13 cellular contexts compared by ENCODE assay signal in the genomic region with DNA sequence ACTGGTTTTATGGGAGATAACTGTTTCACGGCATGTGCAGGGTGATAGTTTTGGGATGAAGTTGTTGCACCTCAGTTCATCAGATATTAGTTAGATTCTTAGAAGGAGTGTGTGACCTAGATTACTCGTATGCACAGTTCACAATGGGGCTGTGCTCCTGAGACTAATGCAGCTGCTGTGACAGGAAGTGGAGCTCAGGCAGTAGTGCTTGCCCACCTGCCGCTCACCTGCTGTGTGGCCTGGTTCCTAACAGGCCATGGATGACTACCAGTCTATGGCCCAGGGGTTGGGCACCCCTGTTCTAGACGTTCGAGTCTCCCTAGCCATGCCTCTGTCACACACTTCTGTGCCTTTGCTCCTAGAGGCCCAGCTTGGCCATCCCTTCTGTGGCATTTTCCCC. TPM values are rescaled to one million over a fixed set of nuclear protein-coding genes. Genes with fewer than 3 reads are reported as not detected.
DNase-seq lines count a peak whose midpoint lies in the region; ATAC-seq, FAIRE-seq and TF ChIP-seq lines count a peak whose summit lies in the region.
"Had no signal": no experiment of that assay in that cellular context is flagged by ENCODE, and none has a peak within 500 bp of the region (broad histone marks: within the 10 kb centered on the region; RNA-seq: fewer than 3 reads in every experiment).

No MANE protein-coding gene starts in this region.

- no peaks in the 10 kb centered on the region for H3K27me3 ChIP-seq in psoas muscle (ENCODE audit: insufficient read depth in 3 of 3, low read length in 2 of 3)
- no peaks in the 10 kb centered on the region for H3K27me3 ChIP-seq in pancreas
- H3K27me3 ChIP-seq: left lung had no signal

- H3K4me1 ChIP-seq in psoas muscle (no peaks in the 10 kb centered on the region), pancreas (peaks cover 0 to 8% (median 4%) of the 10 kb centered on the region in 3 donors)

- H3K36me3 ChIP-seq in psoas muscle (ENCODE audit: insufficient read depth in 1 of 2, low read depth in 1 of 2) = peaks cover 10 to 90% of the 10 kb centered on the region in 2 donors
- H3K36me3 ChIP-seq in pancreas = peaks cover 0 to 45% (median 21%) of the 10 kb centered on the region in 3 donors

- no peak overlapping the region for H3K4me3 ChIP-seq in psoas muscle
- no peak overlapping the region for H3K4me3 ChIP-seq in pancreas
- H3K4me3 ChIP-seq: left lung had no signal

- peak overlapping the region; percentile 17 for H3K27ac ChIP-seq in psoas muscle
- no peak overlapping the region for H3K27ac ChIP-seq in pancreas
- H3K27ac ChIP-seq: epithelial cell of prostate, left lung had no signal

- no peak for FAIRE-seq in pancreas (lab: Jason Lieb, UNC)
- FAIRE-seq: small intestine had no signal

- TF ChIP-seq CTCF in psoas muscle (IDR thresholded peaks at IDR 0.05) (no peak), pancreas (IDR thresholded peaks at IDR 0.05) (no peak)

- 70 to 85% (median 72%) methylated on average over 5 of the region's 5 CpGs for WGBS in psoas muscle, 3 donors
- WGBS in pancreas, 2 donors = 72 to 75% methylated on average over 5 of the region's 5 CpGs

- ATAC-seq in psoas muscle (no peak), pancreas (no peak)
- ATAC-seq: left lung had no signal

- no peaks in the 10 kb centered on the region for H3K9me3 ChIP-seq in psoas muscle
- no peaks in the 10 kb centered on the region for H3K9me3 ChIP-seq in pancreas
- H3K9me3 ChIP-seq: left lung had no signal

- intact Hi-C loops in psoas muscle (cut with DNase I) = no loop called here
- intact Hi-C loops in pancreas (cut with DNase I) = no loop called here

- peak; percentile 8 for DNase-seq in NCI-H748 (lab: John Stamatoyannopoulos, UW; ENCODE audit: unreplicated experiment)
- DNase-seq in NCI-H748 treated with DMSO at 0.1 percent for 48 hours (lab: John Stamatoyannopoulos, UW) = no peak
- DNase-seq in NCI-H774 (lab: John Stamatoyannopoulos, UW) = peak; percentile 71
- DNase-seq in psoas muscle = no peak
- no peak for DNase-seq in pancreas
- no peak for DNase-seq in middle frontal gyrus (ENCODE audit: extremely low spot score, low spot score)
- DNase-seq: activated naive CD8-positive, alpha-beta T cell treated with anti-CD3 and anti-CD28 coated beads, Interleukin-2, amount 10 ng/mL, durations not matched to agents 7 days and 5 days; cerebellar nuclear complex; DMS79; NCI-H1105 treated with DMSO at 0.1 percent for 48 hours; small intestine had no signal

RNA-seq across cellular contexts. Expression of gene PCIF1, which starts 17.0 kb away (rescaled TPM):
- 10 to 100 TPM; 24.7 to 46.7 (median 32.0) TPM for total RNA-seq in psoas muscle
- 10 to 100 TPM; 26.0 to 41.3 (median 29.7) TPM for polyA plus RNA-seq in psoas muscle
- 10 to 100 TPM; 13.3 to 19.2 (median 17.7) TPM for total RNA-seq in pancreas
- polyA plus RNA-seq in pancreas = 10 to 100 TPM; 22.9 to 34.9 TPM

RNA-seq across cellular contexts. Expression of gene ZNF335, which starts 20.5 kb away (rescaled TPM):
- total RNA-seq in psoas muscle (10 to 100 TPM; 10.2 to 11.5 (median 10.9) TPM), pancreas (10 to 100 TPM in 2 of 6 donors, 1 to 10 TPM in 4; 7.4 to 11.0 (median 7.5) TPM)
- polyA plus RNA-seq in psoas muscle (1 to 10 TPM; 6.9 to 9.0 (median 7.2) TPM), pancreas (10 to 100 TPM; 24.4 to 27.4 TPM)

RNA-seq across cellular contexts. Expression of gene PLTP, which starts 39.5 kb away (rescaled TPM):
- total RNA-seq in psoas muscle (10 to 100 TPM; 19.0 to 38.0 (median 33.9) TPM), pancreas (100 to 1,000 TPM in 2 of 6 donors, 10 to 100 TPM in 4; 70.4 to 158 (median 95.1) TPM)
- polyA plus RNA-seq in psoas muscle (10 to 100 TPM in 2 of 3 donors, 1 to 10 TPM in 1; 7.9 to 14.4 (median 13.1) TPM), pancreas (10 to 100 TPM; 35.5 to 56.8 TPM)

RNA-seq across cellular contexts. Expression of gene MMP9, which starts 57.2 kb away (rescaled TPM):
- total RNA-seq in psoas muscle (1 to 10 TPM in 1 of 4 donors, under 1 TPM in 3; 0.30 to 1.2 (median 0.53) TPM), pancreas (1 to 10 TPM in 1 of 6 donors, under 1 TPM in 4, not detected in 1; 0.19 to 1.3 (median 0.29) TPM)
- polyA plus RNA-seq in psoas muscle (under 1 TPM; 0.07 to 0.20 (median 0.19) TPM), pancreas (under 1 TPM; 0.19 to 0.21 TPM)

Comparison
In these comparisons a context has a peak if more than half of its experiments do, and no peak if none do; other contexts are left out.
1. DNase-seq: peak in NCI-H748 (single experiment) and NCI-H774 (single experiment); none in NCI-H748 treated with DMSO at 0.1 percent for 48 hours (single experiment), psoas muscle (0 of 2), pancreas (0 of 6) and middle frontal gyrus (single experiment).